ENCODE assay signal across 19 cellular contexts in the genomic region with DNA sequence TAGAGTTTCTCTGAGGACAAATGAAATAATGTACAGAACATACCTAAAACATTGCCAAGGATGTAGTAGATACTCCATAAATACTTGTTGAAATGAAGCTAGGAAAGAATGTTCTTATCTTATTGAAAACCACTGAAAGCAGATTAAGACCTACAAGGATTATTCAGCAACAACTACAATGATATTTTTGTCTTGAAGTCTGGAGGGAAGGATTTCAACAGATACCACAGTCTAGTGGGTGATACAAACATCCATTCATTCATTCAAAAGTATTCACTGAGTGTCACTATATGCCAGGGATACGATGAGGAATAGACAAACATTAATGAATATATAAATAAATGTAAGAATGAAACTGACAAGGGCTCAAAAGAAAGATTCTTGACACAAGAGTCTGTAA.
DNase-seq lines count a peak whose midpoint lies in the region; ATAC-seq and TF ChIP-seq lines count a peak whose summit lies in the region.
"Had no signal": no experiment of that assay in that cellular context is flagged by ENCODE, and none has a peak within 500 bp of the region (broad histone marks: within the 10 kb centered on the region; RNA-seq: fewer than 3 reads in every experiment).

No MANE protein-coding gene starts in this region.

- no peak for TF ChIP-seq CTCF in fibroblast of pulmonary artery (IDR thresholded peaks at IDR 0.05; ENCODE audit: low read length, missing control alignments)
- TF ChIP-seq CTCF in osteoblast (IDR thresholded peaks at IDR 0.05; ENCODE audit: extremely low read depth, low read depth, low read length): no peak
- no peak for TF ChIP-seq CTCF in gastrocnemius medialis (IDR thresholded peaks at IDR 0.05 in 4 of 5, conservative IDR thresholded peaks at IDR 0.05 in 1 of 5)

- no peaks in the 10 kb centered on the region for H4K20me1 ChIP-seq in osteoblast (ENCODE audit: insufficient read depth, low read length)

- no peaks in the 10 kb centered on the region for H3K9me3 ChIP-seq in osteoblast (ENCODE audit: low read depth, low read length)
- H3K9me3 ChIP-seq in gastrocnemius medialis: no peaks in the 10 kb centered on the region

- peak; percentile 31 for DNase-seq in GM03348 (ENCODE audit: low spot score)
- peak; percentile 66 for DNase-seq in SK-MEL-5 (ENCODE audit: low read depth, low spot score)
- peak; percentile 65 for DNase-seq in fibroblast of pulmonary artery (ENCODE audit: low read depth)
- DNase-seq in osteoblast (ENCODE audit: insufficient read length, low spot score, missing footprints): peak; percentile 53
- DNase-seq in gastrocnemius medialis: no peak
- no peak for DNase-seq in activated T-cell treated with anti-CD3 and anti-CD28 coated beads, Interleukin-2, amount 50 U/mL, for 72 hours
- DNase-seq: DMS53, GDM1, H7, KG1, MV-4-11, NCI-H1105 treated with DMSO at 0.1 percent for 48 hours, NCI-H2029 treated with DMSO at 0.1 percent for 48 hours, NCI-H524 treated with DMSO at 0.1 percent for 48 hours, OCI-M1, Right ventricle myocardium superior had no signal

- peaks cover 5% of the 10 kb centered on the region for H3K27me3 Mint-ChIP-seq in activated T-cell treated with anti-CD3 and anti-CD28 coated beads, Interleukin-2, amount 50 U/mL, for 72 hours (ENCODE audit: low read depth)

- no peak for TF ChIP-seq POLR2A in gastrocnemius medialis (IDR thresholded peaks at IDR 0.05)

- no peak overlapping the region for H3K27ac Mint-ChIP-seq in activated T-cell treated with anti-CD3 and anti-CD28 coated beads, Interleukin-2, amount 50 U/mL, for 72 hours
- H3K27ac Mint-ChIP-seq: B cell had no signal

- ATAC-seq in HG03460 (IDR thresholded peaks at IDR 0.05; ENCODE audit: unreplicated experiment) (no peak), gastrocnemius medialis (no peak)
- ATAC-seq in activated T-cell treated with anti-CD3 and anti-CD28 coated beads, Interleukin-2, amount 50 U/mL, for 72 hours (replicated peaks in 1 of 2): no peak

- no peak overlapping the region for H3K4me3 ChIP-seq in fibroblast of pulmonary artery (replicated peaks; ENCODE audit: low read depth, low read length)
- H3K4me3 ChIP-seq in osteoblast (ENCODE audit: insufficient read depth, low read length): no peak overlapping the region
- H3K4me3 ChIP-seq in gastrocnemius medialis: no peak overlapping the region

- H3K27me3 ChIP-seq in osteoblast (ENCODE audit: insufficient read depth, low read length): no peaks in the 10 kb centered on the region
- no peaks in the 10 kb centered on the region for H3K27me3 ChIP-seq in gastrocnemius medialis

- H3K4me1 ChIP-seq in osteoblast (ENCODE audit: insufficient read depth, low read length): peaks cover 57% of the 10 kb centered on the region
- no peaks in the 10 kb centered on the region for H3K4me1 ChIP-seq in gastrocnemius medialis

- peaks cover 12% of the 10 kb centered on the region for H3K4me1 Mint-ChIP-seq in activated T-cell treated with anti-CD3 and anti-CD28 coated beads, Interleukin-2, amount 50 U/mL, for 72 hours (ENCODE audit: low read depth)
- H3K4me1 Mint-ChIP-seq: B cell had no signal

- no peak overlapping the region for H3K4me3 Mint-ChIP-seq in activated T-cell treated with anti-CD3 and anti-CD28 coated beads, Interleukin-2, amount 50 U/mL, for 72 hours
- H3K4me3 Mint-ChIP-seq: B cell, CD14-positive monocyte had no signal

- no peaks in the 10 kb centered on the region for H3K36me3 ChIP-seq in osteoblast (ENCODE audit: insufficient read depth, low read length)
- H3K36me3 ChIP-seq in gastrocnemius medialis: no peaks in the 10 kb centered on the region

- H3K27ac ChIP-seq in osteoblast (ENCODE audit: low read depth, low read length): peak overlapping the region; percentile 96
- H3K27ac ChIP-seq in gastrocnemius medialis: no peak overlapping the region

- H3K36me3 Mint-ChIP-seq in activated T-cell treated with anti-CD3 and anti-CD28 coated beads, Interleukin-2, amount 50 U/mL, for 72 hours (ENCODE audit: insufficient read depth in 2 of 2): no peaks in the 10 kb centered on the region
- H3K36me3 Mint-ChIP-seq: CD14-positive monocyte had no signal

- in situ Hi-C loops in SK-MEL-5 (cut with HindIII; ENCODE audit: low pct_unique_long_range_greater_than_20kb, low sequenced_read_pairs) (no loop called here), gastrocnemius medialis (cut with MboI; ENCODE audit: low sequenced_read_pairs in 4 of 4) (no loop called here)

- H2AFZ ChIP-seq in osteoblast (ENCODE audit: low read length): no peak overlapping the region

- H3K79me2 ChIP-seq in osteoblast (ENCODE audit: insufficient read depth, low read length): no peaks in the 10 kb centered on the region

- no peaks in the 10 kb centered on the region for H3K9me3 Mint-ChIP-seq in activated T-cell treated with anti-CD3 and anti-CD28 coated beads, Interleukin-2, amount 50 U/mL, for 72 hours

- intact Hi-C loops in gastrocnemius medialis (cut with DNase I; ENCODE audit: low total_unique reads): no loop called here

- no peak overlapping the region for H3K4me2 ChIP-seq in osteoblast (ENCODE audit: insufficient read depth, low read length)

Comparison
In these comparisons a context has a peak if more than half of its experiments do, and no peak if none do; other contexts are left out.
1. DNase-seq: peak in GM03348 (single experiment), SK-MEL-5 (single experiment), fibroblast of pulmonary artery (single experiment) and osteoblast (single experiment); none in gastrocnemius medialis (0 of 2) and activated T-cell treated with anti-CD3 and anti-CD28 coated beads, Interleukin-2, amount 50 U/mL, for 72 hours (0 of 2).